In the genomic region with DNA sequence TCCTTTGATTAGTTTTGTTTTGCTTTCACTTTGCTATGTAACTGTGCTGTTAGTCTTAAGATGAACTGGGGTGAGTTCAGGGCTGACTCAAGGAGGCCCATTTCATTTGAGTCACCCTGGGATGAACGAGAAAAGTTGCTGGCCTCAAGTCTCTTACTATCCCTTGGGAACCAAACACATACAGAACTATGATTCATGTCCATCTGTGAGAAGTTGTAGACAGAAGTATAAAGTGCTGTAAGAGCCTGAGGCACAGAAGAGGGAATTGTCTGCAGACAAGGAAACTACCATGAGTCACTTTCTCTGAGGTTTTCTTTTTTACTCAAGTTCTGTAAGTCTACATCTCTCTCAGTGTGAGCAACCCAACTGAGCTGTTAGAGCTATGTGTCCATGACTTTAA, we compare ENCODE assay signal across 8 cellular contexts.
DNase-seq lines count a peak whose midpoint lies in the region; ATAC-seq and TF ChIP-seq lines count a peak whose summit lies in the region.

No MANE protein-coding gene starts in this region.

- peak overlapping the region; percentile 45 for H3K4me2 ChIP-seq in smooth muscle cell

- TF ChIP-seq CTCF in fibroblast of mammary gland (conservative IDR thresholded peaks at IDR 0.05; ENCODE audit: control insufficient read depth, insufficient read depth, low read depth, low read length), result no peak
- TF ChIP-seq CTCF in smooth muscle cell (IDR thresholded peaks at IDR 0.05; ENCODE audit: borderline replicate concordance, insufficient read depth, poor library complexity, severe bottlenecking), result no peak

- H3F3A ChIP-seq in smooth muscle cell (ENCODE audit: low read depth), result peaks cover 21% of the 10 kb centered on the region

- peak overlapping the region; percentile 95 for H3K27ac ChIP-seq in smooth muscle cell (ENCODE audit: low read depth)

- peak overlapping the region; percentile 59 for H3K9ac ChIP-seq in smooth muscle cell (ENCODE audit: low read depth)

- H3K9me3 ChIP-seq in smooth muscle cell (replicated peaks; ENCODE audit: low read depth), result no peaks in the 10 kb centered on the region

- H3K79me2 ChIP-seq in smooth muscle cell (ENCODE audit: low read depth), result no peaks in the 10 kb centered on the region

- H3K4me3 ChIP-seq in fibroblast of mammary gland (ENCODE audit: control insufficient read depth, low read depth, low read length) (no peak overlapping the region), smooth muscle cell (no peak overlapping the region)

- ATAC-seq in HG02938 (IDR thresholded peaks at IDR 0.05; ENCODE audit: unreplicated experiment) (peak; percentile 92), SK-N-SH treated with all-trans-retinoic acid at 6 μM for 48 hours (peak; percentile 77)

- 0% methylated on average over 1 of the region's 1 CpG for WGBS in smooth muscle cell (ENCODE audit: low lambda C conversion rate)

- no peak overlapping the region for H2AFZ ChIP-seq in smooth muscle cell (ENCODE audit: low read depth)

- no peaks in the 10 kb centered on the region for H3K36me3 ChIP-seq in smooth muscle cell (ENCODE audit: low read depth)

- in situ Hi-C loops in KBM-7 (cut with MboI; ENCODE audit: low pct_unique_long_range_greater_than_20kb, low sequenced_read_pairs), result no loop called here

- peak; percentile 6 to 7 for DNase-seq in stimulated activated CD4-positive, alpha-beta T cell treated with anti-CD3 and anti-CD28 coated beads, Interleukin-15, amount 100 ng/mL, for 48 hours (ENCODE audit: low read depth in 2 of 2)
- DNase-seq in stimulated activated CD4-positive, alpha-beta T cell treated with anti-CD3 and anti-CD28 coated beads, Interleukin-4, amount 100 ng/mL, for 4 hours, result no peak
- DNase-seq in fibroblast of mammary gland (ENCODE audit: low read depth) (peak; percentile 100), smooth muscle cell (lab: John Stamatoyannopoulos, UW; ENCODE audit: unreplicated experiment) (no peak), SK-N-DZ (ENCODE audit: low spot score) (no peak), KBM-7 (no peak)

- H3K27me3 ChIP-seq in smooth muscle cell (ENCODE audit: low read depth), result no peaks in the 10 kb centered on the region

- no peaks in the 10 kb centered on the region for H4K20me1 ChIP-seq in smooth muscle cell (ENCODE audit: low read depth)

- H3K4me1 ChIP-seq in smooth muscle cell (ENCODE audit: low read depth), result peaks cover 29% of the 10 kb centered on the region

TF ChIP-seq in SK-N-SH treated with all-trans-retinoic acid at 6 μM for 48 hours, 23 proteins besides CTCF, POLR2A, EP300 and RAD21:
- TF ChIP-seq ISL1 (CRISPR knock-in tag; IDR thresholded peaks at IDR 0.05) (no peak; the same call in 1 of the 2 replicates), OSR1 (CRISPR knock-in tag; IDR thresholded peaks at IDR 0.05) (no peak), TCF4 (CRISPR knock-in tag; IDR thresholded peaks at IDR 0.05; ENCODE audit: borderline replicate concordance) (no peak), ESRRG (CRISPR knock-in tag; IDR thresholded peaks at IDR 0.05) (no peak), ZNF70 (CRISPR knock-in tag; IDR thresholded peaks at IDR 0.05) (no peak), ZC3H10 (CRISPR knock-in tag; IDR thresholded peaks at IDR 0.05) (no peak)
TF ChIP-seq in SK-N-SH treated with all-trans-retinoic acid at 6 μM for 48 hours: peak in this region for 0.

Comparison
In these comparisons a context has a peak if more than half of its experiments do, and no peak if none do; other contexts are left out.
1. DNase-seq: peak in stimulated activated CD4-positive, alpha-beta T cell treated with anti-CD3 and anti-CD28 coated beads, Interleukin-15, amount 100 ng/mL, for 48 hours (2 of 2) and fibroblast of mammary gland (single experiment); none in stimulated activated CD4-positive, alpha-beta T cell treated with anti-CD3 and anti-CD28 coated beads, Interleukin-4, amount 100 ng/mL, for 4 hours (0 of 2), smooth muscle cell (single experiment), SK-N-DZ (single experiment) and KBM-7 (single experiment).